ENCODE assay signal across 1 cellular context in the genomic region with DNA sequence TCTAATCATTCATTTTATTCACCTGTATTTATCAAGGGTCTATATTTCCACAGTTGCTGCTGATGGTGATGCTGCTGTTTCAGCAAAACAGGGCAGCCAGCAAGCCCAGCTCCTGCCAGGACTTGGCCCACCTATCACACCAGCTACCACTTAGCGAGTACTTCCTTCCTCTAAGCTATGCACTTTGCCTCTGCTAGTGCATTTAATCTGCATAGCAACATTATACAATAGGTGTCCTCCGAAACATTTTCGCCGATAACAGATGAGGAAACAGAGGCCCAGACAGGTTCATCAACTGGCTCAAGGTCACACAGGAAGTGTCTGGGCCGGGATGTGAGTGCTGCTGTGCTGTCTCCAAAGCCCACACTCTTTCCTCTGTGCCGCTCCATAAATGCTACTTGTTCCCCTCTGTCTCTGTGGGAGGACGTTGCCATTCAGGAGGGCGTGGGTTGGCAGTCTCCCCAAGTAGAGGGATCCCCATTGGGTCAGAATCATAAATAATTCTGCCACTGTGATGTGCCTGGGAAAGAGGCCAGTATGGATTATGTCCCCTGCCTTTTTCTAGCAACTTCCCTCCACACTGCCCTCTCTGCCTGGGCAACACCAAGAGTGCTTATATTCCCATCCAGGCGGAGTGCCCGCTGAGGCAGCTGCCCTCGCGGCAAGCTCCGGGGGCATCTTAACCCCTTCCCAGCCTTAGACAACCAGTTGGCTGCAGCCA.
TF ChIP-seq lines count a peak whose summit lies in the region.

No MANE protein-coding gene starts in this region.

TF ChIP-seq in endothelial cell of umbilical vein, 7 proteins besides CTCF, POLR2A, EP300 and RAD21:
- TF ChIP-seq MYC (IDR thresholded peaks at IDR 0.05; ENCODE audit: low read depth, low read length) (no peak), GATA2 (IDR thresholded peaks at IDR 0.05; ENCODE audit: insufficient read depth, insufficient read length, low read depth, low read length) (no peak), EZH2 (IDR thresholded peaks at IDR 0.05; ENCODE audit: borderline replicate concordance, low read depth, low read length, severe bottlenecking) (no peak), FOS (IDR thresholded peaks at IDR 0.05; ENCODE audit: borderline replicate concordance, insufficient read depth, low read length) (no peak)
- TF ChIP-seq, protein P1, sequence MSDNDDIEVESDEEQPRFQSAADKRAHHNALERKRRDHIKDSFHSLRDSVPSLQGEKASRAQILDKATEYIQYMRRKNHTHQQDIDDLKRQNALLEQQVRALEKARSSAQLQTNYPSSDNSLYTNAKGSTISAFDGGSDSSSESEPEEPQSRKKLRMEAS (IDR thresholded peaks at IDR 0.05; ENCODE audit: insufficient read depth, insufficient read length) = no peak
